ENCODE assay signal across 8 cellular contexts in genomic region chr14:52951730-52952481, GRCh38. TPM values are rescaled to one million over a fixed set of nuclear protein-coding genes. Genes with fewer than 3 reads are reported as not detected.
DNase-seq lines count a peak whose midpoint lies in the region; TF ChIP-seq lines count a peak whose summit lies in the region.

No MANE protein-coding gene starts in this region.

- peak overlapping the region in 1 of 3 donors; percentile 82 for H3K27ac Mint-ChIP-seq in IgD-negative memory B cell

- no peak overlapping the region for H3K9ac ChIP-seq in Karpas-422 (ENCODE audit: low read length)

- peak; percentile 61 for TF ChIP-seq CTCF in VCaP (conservative IDR thresholded peaks at IDR 0.05)

- no peaks in the 10 kb centered on the region for H3K79me2 ChIP-seq in Karpas-422 (ENCODE audit: low read length)

- peaks cover 4% of the 10 kb centered on the region for H3K36me3 Mint-ChIP-seq in IgD-negative memory B cell

- peak; percentile 87 for DNase-seq in EL
- peak; percentile 81 for DNase-seq in fibroblast of gingiva (ENCODE audit: low read depth)
- DNase-seq in effector CD4-positive, alpha-beta T cell, result no peak
- no peak for DNase-seq in Karpas-422
- DNase-seq in mesenteric fat pad (ENCODE audit: low spot score), result no peak

- H3K27ac ChIP-seq in VCaP (peak overlapping the region; percentile 91), muscle layer of duodenum (ENCODE audit: low read length) (peak overlapping the region; percentile 85), Karpas-422 (ENCODE audit: low read length) (no peak overlapping the region)

- no peak overlapping the region for H3K4me2 ChIP-seq in Karpas-422 (ENCODE audit: low read depth, low read length, poor library complexity, severe bottlenecking)

- no peaks in the 10 kb centered on the region for H3K9me3 ChIP-seq in muscle layer of duodenum (ENCODE audit: control insufficient read depth in 1 of 2, low read length in 2 of 2)
- H3K9me3 ChIP-seq in Karpas-422 (ENCODE audit: low read length), result no peaks in the 10 kb centered on the region

- no peak overlapping the region for H2AFZ ChIP-seq in Karpas-422 (ENCODE audit: low read length)

- H3K36me3 ChIP-seq in muscle layer of duodenum (ENCODE audit: control insufficient read depth in 1 of 2, insufficient read depth in 2 of 2, low read length in 2 of 2) (peaks cover 0 to 23% of the 10 kb centered on the region in 2 donors), Karpas-422 (ENCODE audit: insufficient read depth, low read length) (no peaks in the 10 kb centered on the region)

- H3K9me3 Mint-ChIP-seq in IgD-negative memory B cell, result no peaks in the 10 kb centered on the region

- peak overlapping the region; percentile 63 to 75 for H3K4me3 ChIP-seq in muscle layer of duodenum (ENCODE audit: low read depth in 1 of 2, low read length in 2 of 2)
- H3K4me3 ChIP-seq in Karpas-422 (ENCODE audit: low read length), result no peak overlapping the region

- peaks cover 11 to 20% (median 14%) of the 10 kb centered on the region in 3 donors for H3K4me1 Mint-ChIP-seq in IgD-negative memory B cell

- H3K4me1 ChIP-seq in muscle layer of duodenum (ENCODE audit: control insufficient read depth in 1 of 2, insufficient read depth in 2 of 2, low read length in 2 of 2) (peaks cover 2 to 20% of the 10 kb centered on the region in 2 donors), Karpas-422 (ENCODE audit: low read length) (no peaks in the 10 kb centered on the region)

- peaks cover 41% of the 10 kb centered on the region for H3K27me3 Mint-ChIP-seq in IgD-negative memory B cell

- no peaks in the 10 kb centered on the region for H4K20me1 ChIP-seq in Karpas-422 (ENCODE audit: insufficient read depth, low read depth, low read length)

- H3K27me3 ChIP-seq in muscle layer of duodenum (ENCODE audit: low read depth, low read length) (peaks cover 16% of the 10 kb centered on the region), Karpas-422 (ENCODE audit: low read length) (no peaks in the 10 kb centered on the region)

- H3K4me3 Mint-ChIP-seq in IgD-negative memory B cell, result peak overlapping the region; percentile 40 to 92 (median 72)

- no peaks in the 10 kb centered on the region for H3K9me2 ChIP-seq in Karpas-422 (replicated peaks; ENCODE audit: insufficient read depth, low read length)

RNA-seq across cellular contexts. Expression of gene FERMT2, which starts 1.1 kb away (rescaled TPM):
- not detected for polyA plus RNA-seq in IgD-negative memory B cell
- total RNA-seq in Karpas-422 (2014; rRNA removed; shearing (Covaris generic); ENCODE audit: low replicate concordance), result 0.07 and 0.34 TPM in 2 replicates
- 206 TPM for total RNA-seq in mesenteric fat pad

Comparison
In these comparisons a context has a peak if more than half of its experiments do, and no peak if none do; other contexts are left out.
1. DNase-seq: peak in EL (single experiment) and fibroblast of gingiva (single experiment); none in effector CD4-positive, alpha-beta T cell (single experiment), Karpas-422 (single experiment) and mesenteric fat pad (single experiment).
2. RNA of gene FERMT2, which starts 1.1 kb away (total RNA-seq): 206 TPM in mesenteric fat pad (single experiment); 0.07 to 0.34 TPM in Karpas-422; every median in the first group is over 100 times any median in the second.